9 cellular contexts compared by ENCODE assay signal in the genomic region with DNA sequence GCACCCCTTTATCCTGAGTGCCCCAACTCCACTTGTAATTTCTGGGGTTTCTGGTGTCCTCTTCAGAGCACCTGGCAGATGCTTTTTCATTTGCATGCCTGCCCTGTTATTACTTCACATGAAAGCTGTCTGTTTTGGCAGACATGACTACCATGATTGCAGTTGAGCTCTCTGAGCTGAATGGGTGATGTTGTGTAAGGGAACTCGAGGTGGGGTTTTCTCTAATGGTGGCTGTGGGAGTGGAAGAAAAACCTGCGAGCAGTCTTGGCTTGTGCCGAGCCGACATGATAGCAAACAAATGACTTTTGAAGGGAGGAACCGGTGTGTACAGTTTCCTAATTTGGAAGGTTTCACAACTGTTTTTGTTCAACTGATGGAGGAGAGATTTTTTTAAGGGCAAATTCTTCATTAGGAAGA.
A peak's percentile ranks its signal among the peaks of the same experiment; 100 is the strongest.
DNase-seq lines count a peak whose midpoint lies in the region; ATAC-seq, FAIRE-seq and TF ChIP-seq lines count a peak whose summit lies in the region.
"Had no signal": no experiment of that assay in that cellular context is flagged by ENCODE, and none has a peak within 500 bp of the region (broad histone marks: within the 10 kb centered on the region; RNA-seq: fewer than 3 reads in every experiment).

No MANE protein-coding gene starts in this region.

- H3K9me3 ChIP-seq in left lung (no peaks in the 10 kb centered on the region), tibial artery (no peaks in the 10 kb centered on the region)

- H3K36me3 ChIP-seq in bronchial epithelial cell (ENCODE audit: control insufficient read depth, insufficient read depth, low read length): no peaks in the 10 kb centered on the region
- H3K36me3 ChIP-seq in left lung: no peaks in the 10 kb centered on the region
- H3K36me3 ChIP-seq in tibial artery: no peaks in the 10 kb centered on the region

- intact Hi-C loops in left lung (cut with DNase I) (no loop called here), tibial artery (cut with DNase I; ENCODE audit: low total_unique reads) (no loop called here)
- intact Hi-C loops in activated T-helper 1 cell treated with anti-CD3 and anti-CD28 coated beads, Interleukin-12 subunit alpha, Interleukin-12 subunit beta, Interleukin-2, Interleukin-4 antibody, amounts not matched to agents 30 ng/mL and 10 ng/mL and 1 ng/mL, durations not matched to agents 14 hours and 24 hours and 36 hours (cut with micrococcal nuclease): no loop called here

- H3K27me3 Mint-ChIP-seq in activated T-helper 1 cell treated with anti-CD3 and anti-CD28 coated beads, Interleukin-12 subunit alpha, Interleukin-12 subunit beta, Interleukin-2, Interleukin-4 antibody, amounts not matched to agents 30 ng/mL and 10 ng/mL and 1 ng/mL, durations not matched to agents 14 hours and 24 hours and 36 hours (ENCODE audit: insufficient read depth): no peaks in the 10 kb centered on the region
- H3K27me3 Mint-ChIP-seq: dendritic cell treated with granulocyte-macrophage colony-stimulating factor and Interleukin-4, amounts not matched to agents 40 ng/mL and 50 ng/mL, for 4 days had no signal

- H3K27ac ChIP-seq in left lung (peak overlapping the region; percentile 75 to 92), tibial artery (peak overlapping the region; percentile 86 to 92)

- H3K4me3 ChIP-seq in bronchial epithelial cell (ENCODE audit: low read depth, low read length) (no peak overlapping the region), left lung (no peak overlapping the region), tibial artery (peak overlapping the region in 1 of 2 donors; percentile 14)

- TF ChIP-seq CTCF in bronchial epithelial cell (IDR thresholded peaks at IDR 0.05; ENCODE audit: insufficient read depth, low read length, severe bottlenecking): no peak
- TF ChIP-seq CTCF in left lung (IDR thresholded peaks at IDR 0.05): no peak
- TF ChIP-seq CTCF in tibial artery (IDR thresholded peaks at IDR 0.05): no peak

- FAIRE-seq in bronchial epithelial cell (lab: Jason Lieb, UNC): no peak
- FAIRE-seq: TTC549 had no signal

- H3K4me1 ChIP-seq in left lung: peaks cover 27 to 37% of the 10 kb centered on the region in 2 donors
- H3K4me1 ChIP-seq in tibial artery: peaks cover 0 to 84% (median 49%) of the 10 kb centered on the region in 4 donors

- ATAC-seq in left lung (peak; percentile 6), GM21717 (IDR thresholded peaks at IDR 0.05; ENCODE audit: unreplicated experiment) (no peak), GM18520 (IDR thresholded peaks at IDR 0.05; ENCODE audit: unreplicated experiment) (no peak)

- H3K4me3 Mint-ChIP-seq in activated T-helper 1 cell treated with anti-CD3 and anti-CD28 coated beads, Interleukin-12 subunit alpha, Interleukin-12 subunit beta, Interleukin-2, Interleukin-4 antibody, amounts not matched to agents 30 ng/mL and 10 ng/mL and 1 ng/mL, durations not matched to agents 14 hours and 24 hours and 36 hours: no peak overlapping the region
- H3K4me3 Mint-ChIP-seq: dendritic cell treated with granulocyte-macrophage colony-stimulating factor and Interleukin-4, amounts not matched to agents 40 ng/mL and 50 ng/mL, for 4 days had no signal

- H3K27ac Mint-ChIP-seq in activated T-helper 1 cell treated with anti-CD3 and anti-CD28 coated beads, Interleukin-12 subunit alpha, Interleukin-12 subunit beta, Interleukin-2, Interleukin-4 antibody, amounts not matched to agents 30 ng/mL and 10 ng/mL and 1 ng/mL, durations not matched to agents 14 hours and 24 hours and 36 hours: no peak overlapping the region
- H3K27ac Mint-ChIP-seq: dendritic cell treated with granulocyte-macrophage colony-stimulating factor and Interleukin-4, amounts not matched to agents 40 ng/mL and 50 ng/mL, for 4 days had no signal

- H3K27me3 ChIP-seq in bronchial epithelial cell (ENCODE audit: control insufficient read depth, insufficient read depth, low read length) (no peaks in the 10 kb centered on the region), left lung (no peaks in the 10 kb centered on the region), tibial artery (no peaks in the 10 kb centered on the region)

- no peaks in the 10 kb centered on the region for H3K4me1 Mint-ChIP-seq in activated T-helper 1 cell treated with anti-CD3 and anti-CD28 coated beads, Interleukin-12 subunit alpha, Interleukin-12 subunit beta, Interleukin-2, Interleukin-4 antibody, amounts not matched to agents 30 ng/mL and 10 ng/mL and 1 ng/mL, durations not matched to agents 14 hours and 24 hours and 36 hours (ENCODE audit: low read depth)

- H3K36me3 Mint-ChIP-seq in activated T-helper 1 cell treated with anti-CD3 and anti-CD28 coated beads, Interleukin-12 subunit alpha, Interleukin-12 subunit beta, Interleukin-2, Interleukin-4 antibody, amounts not matched to agents 30 ng/mL and 10 ng/mL and 1 ng/mL, durations not matched to agents 14 hours and 24 hours and 36 hours (ENCODE audit: low read depth): no peaks in the 10 kb centered on the region

- DNase-seq in NCI-H1105 (lab: John Stamatoyannopoulos, UW): peak; percentile 46
- peak; percentile 74 for DNase-seq in bronchial epithelial cell (ENCODE audit: low read depth)
- no peak for DNase-seq in left lung
- DNase-seq in tibial artery: peak; percentile 74 to 80
- DNase-seq in activated T-helper 1 cell treated with anti-CD3 and anti-CD28 coated beads, Interleukin-12 subunit alpha, Interleukin-12 subunit beta, Interleukin-2, Interleukin-4 antibody, amounts not matched to agents 30 ng/mL and 10 ng/mL and 1 ng/mL, durations not matched to agents 14 hours and 24 hours and 36 hours (ENCODE audit: low spot score): no peak

- H3K9me3 Mint-ChIP-seq in activated T-helper 1 cell treated with anti-CD3 and anti-CD28 coated beads, Interleukin-12 subunit alpha, Interleukin-12 subunit beta, Interleukin-2, Interleukin-4 antibody, amounts not matched to agents 30 ng/mL and 10 ng/mL and 1 ng/mL, durations not matched to agents 14 hours and 24 hours and 36 hours: no peaks in the 10 kb centered on the region
- H3K9me3 Mint-ChIP-seq: dendritic cell treated with granulocyte-macrophage colony-stimulating factor and Interleukin-4, amounts not matched to agents 40 ng/mL and 50 ng/mL, for 4 days had no signal

Comparison
In these comparisons a context has a peak if more than half of its experiments do, and no peak if none do; other contexts are left out.
1. DNase-seq: peak in NCI-H1105 (single experiment), bronchial epithelial cell (single experiment) and tibial artery (2 of 2); none in left lung (0 of 2) and activated T-helper 1 cell treated with anti-CD3 and anti-CD28 coated beads, Interleukin-12 subunit alpha, Interleukin-12 subunit beta, Interleukin-2, Interleukin-4 antibody, amounts not matched to agents 30 ng/mL and 10 ng/mL and 1 ng/mL, durations not matched to agents 14 hours and 24 hours and 36 hours (single experiment).